23 cellular contexts compared by ENCODE assay signal in the genomic region with DNA sequence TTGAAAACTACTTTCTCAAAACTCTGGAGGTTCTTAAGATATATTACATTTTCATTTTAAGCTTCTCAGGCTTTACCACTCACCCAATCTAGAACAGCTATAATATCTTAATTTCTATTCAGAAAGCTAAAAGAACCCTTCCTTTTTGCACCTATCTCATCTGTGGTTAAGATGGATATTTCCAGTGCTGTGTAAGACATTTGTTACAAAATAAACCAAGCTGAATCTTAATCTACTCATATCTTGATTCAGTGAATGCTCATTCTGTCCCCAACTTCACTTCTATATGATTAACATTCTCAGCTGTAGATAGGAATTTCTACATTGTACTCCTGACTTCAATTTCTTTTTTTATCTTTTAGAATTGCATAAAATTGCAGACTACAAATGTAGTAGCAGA. TPM values are rescaled to one million over a fixed set of nuclear protein-coding genes. Genes with fewer than 3 reads are reported as not detected.
DNase-seq lines count a peak whose midpoint lies in the region; ATAC-seq, FAIRE-seq and TF ChIP-seq lines count a peak whose summit lies in the region.
"Had no signal": no experiment of that assay in that cellular context is flagged by ENCODE, and none has a peak within 500 bp of the region (broad histone marks: within the 10 kb centered on the region; RNA-seq: fewer than 3 reads in every experiment).

No MANE protein-coding gene starts in this region.

- peak overlapping the region; percentile 81 for H3K4me2 ChIP-seq in OCI-LY7 (ENCODE audit: low read length)
- no peak overlapping the region for H3K4me2 ChIP-seq in GM12878 (ENCODE audit: control insufficient read depth, insufficient read depth)

- no peak overlapping the region for H3K4me3 Mint-ChIP-seq in activated naive CD8-positive, alpha-beta T cell
- no peak overlapping the region for H3K4me3 Mint-ChIP-seq in activated naive CD8-positive, alpha-beta T cell treated with anti-CD3 and anti-CD28 coated beads for 36 hours
- H3K4me3 Mint-ChIP-seq: stimulated activated naive B cell treated with anti-CD40 and anti-IgM and Interleukin-4, amounts not matched to agents 10 μg/mL and 1 μg/mL and 100 μg/mL, for 72 hours; T-helper 17 cell had no signal

- H3K4me3 ChIP-seq in OCI-LY7 (ENCODE audit: low read depth, low read length, poor library complexity, severe bottlenecking) (peak overlapping the region; percentile 53), GM12878 (no peak overlapping the region)
- H3K4me3 ChIP-seq: K562, thyroid gland had no signal

- POLR2A ChIA-PET in OCI-LY7 (lab: Charles Lee) = interaction anchor here (0.7 to 7.0 kb wide), 11 partner anchors 8 to 102 kb away, joined by 3 to 99 read pairs (median 4); a partner anchor contains a TSS
- POLR2A ChIA-PET in GM12878 (lab: Charles Lee) = interaction anchor here (0.8 to 1.0 kb wide), 2 partner anchors 15 to 18 kb away, joined by 5 read pairs; a partner anchor contains a TSS

- H2AFZ ChIP-seq in OCI-LY7 (ENCODE audit: low read length) (no peak overlapping the region), GM12878 (ENCODE audit: control insufficient read depth, low read depth, low read length) (no peak overlapping the region)

- intact Hi-C loops in OCI-LY7 (cut with micrococcal nuclease; ENCODE audit: unreplicated experiment) = loop anchor here (1.0 to 5.0 kb wide), 2 partner anchors 8 to 99 kb away; no protein-coding TSS in a partner anchor
- intact Hi-C loops in GM12878 (cut with micrococcal nuclease; ENCODE audit: unreplicated experiment) = loop anchor here (2.0 kb wide), 1 partner anchor 13 kb away; no protein-coding TSS in a partner anchor

- H3K9me2 ChIP-seq in OCI-LY7 (ENCODE audit: insufficient read depth, low read length) = no peaks in the 10 kb centered on the region

- peaks cover 99% of the 10 kb centered on the region for H3K79me2 ChIP-seq in OCI-LY7 (ENCODE audit: insufficient read depth, low read depth, low read length)
- H3K79me2 ChIP-seq in GM12878 (ENCODE audit: control insufficient read depth, insufficient read depth, low read length) = peaks cover 71% of the 10 kb centered on the region

- peaks cover 4% of the 10 kb centered on the region for H3K36me3 Mint-ChIP-seq in activated naive CD8-positive, alpha-beta T cell
- peaks cover 7% of the 10 kb centered on the region for H3K36me3 Mint-ChIP-seq in activated naive CD8-positive, alpha-beta T cell treated with anti-CD3 and anti-CD28 coated beads for 36 hours

- peak; percentile 21; the same call in 2 of the 3 replicates for ATAC-seq in GM12878
- ATAC-seq in stimulated activated naive CD8-positive, alpha-beta T cell treated with anti-CD3 and anti-CD28 coated beads, Interleukin-15, Interleukin-2, amounts not matched to agents 100 U/mL and 50 U/mL, for 24 hours = peak; percentile 32
- ATAC-seq: right cardiac atrium; stimulated activated naive B cell treated with anti-CD40 and anti-IgM and Interleukin-4, amounts not matched to agents 10 μg/mL and 1 μg/mL and 100 μg/mL, for 72 hours; T-helper 17 cell had no signal

- peaks cover 20% of the 10 kb centered on the region for H3K36me3 ChIP-seq in OCI-LY7 (ENCODE audit: insufficient read depth, low read length)
- no peaks in the 10 kb centered on the region for H3K36me3 ChIP-seq in GM12878 (ENCODE audit: control insufficient read depth in 2 of 2, insufficient read depth in 2 of 2, low read length in 1 of 2)
- H3K36me3 ChIP-seq: thyroid gland had no signal

- H4K20me1 ChIP-seq in OCI-LY7 (ENCODE audit: insufficient read depth, low read length) = no peaks in the 10 kb centered on the region
- no peaks in the 10 kb centered on the region for H4K20me1 ChIP-seq in GM12878 (ENCODE audit: control insufficient read depth, insufficient read depth)

- no peaks in the 10 kb centered on the region for H3K27me3 ChIP-seq in GM12878 (replicated peaks in 1 of 2; ENCODE audit: control insufficient read depth in 2 of 2, insufficient read depth in 2 of 2, low read length in 1 of 2)
- H3K27me3 ChIP-seq: foreskin keratinocyte, thyroid gland had no signal

- TF ChIP-seq POLR2A in GM12878 (IDR thresholded peaks at IDR 0.05; ENCODE audit: low read depth, low read length) = no peak

- peak overlapping the region; percentile 29 for H3K27ac Mint-ChIP-seq in activated naive CD8-positive, alpha-beta T cell
- no peak overlapping the region for H3K27ac Mint-ChIP-seq in activated naive CD8-positive, alpha-beta T cell treated with anti-CD3 and anti-CD28 coated beads for 36 hours
- H3K27ac Mint-ChIP-seq: stimulated activated naive B cell treated with anti-CD40 and anti-IgM and Interleukin-4, amounts not matched to agents 10 μg/mL and 1 μg/mL and 100 μg/mL, for 72 hours had no signal

- no peak for DNase-seq in activated naive CD8-positive, alpha-beta T cell treated with anti-CD3 and anti-CD28 coated beads for 36 hours
- no peak for DNase-seq in OCI-LY7 (ENCODE audit: low spot score)
- DNase-seq in GM12878 (ENCODE audit: low read depth, low spot score) = no peak
- no peak for DNase-seq in stimulated activated naive CD8-positive, alpha-beta T cell treated with anti-CD3 and anti-CD28 coated beads, Interleukin-15, Interleukin-2, amounts not matched to agents 100 U/mL and 50 U/mL, for 24 hours
- DNase-seq in SIG-M5 treated with dmso at 0.1 percent for 504 hours (lab: John Stamatoyannopoulos, UW; ENCODE audit: unreplicated experiment) = no peak
- DNase-seq in NK-92 (lab: John Stamatoyannopoulos, UW; ENCODE audit: unreplicated experiment) = no peak
- no peak for DNase-seq in GM13976 (ENCODE audit: low spot score)
- DNase-seq: ACHN; activated CD8-positive, alpha-beta memory T cell treated with anti-CD3 and anti-CD28 coated beads, Interleukin-2, amount 50 U/mL, for 4 hours; activated gamma-delta T cell treated with Interleukin-2 at 50 U/mL for 16 hours; cortex of kidney; hippocampal formation; NCI-H2029 treated with DMSO at 0.1 percent for 48 hours; NCI-H526; right cardiac atrium; SHP77 treated with DMSO at 0.1 percent for 48 hours; stimulated activated CD4-positive, alpha-beta T cell treated with anti-CD3 and anti-CD28 coated beads, Interleukin-15, amount 100 ng/mL, for 24 hours; stimulated activated naive B cell treated with anti-CD40 and anti-IgM and Interleukin-4, amounts not matched to agents 10 μg/mL and 1 μg/mL and 100 μg/mL, for 72 hours; T-helper 17 cell; thyroid gland had no signal

- no peak for TF ChIP-seq EP300 in GM12878 (IDR thresholded peaks at IDR 0.05; ENCODE audit: borderline replicate concordance in 1 of 2, control insufficient read depth in 1 of 2, low read depth in 2 of 2, low read length in 2 of 2)

- CTCF ChIA-PET in OCI-LY7 (lab: Charles Lee; ENCODE audit: unreplicated experiment) = interaction anchor here (1.4 kb wide), 1 partner anchor 16 kb away, joined by 4 read pairs; a partner anchor contains a TSS
- CTCF ChIA-PET in GM12878 (lab: Yijun Ruan, JAX) = interaction anchor here (0.9 to 2.5 kb wide), 6 partner anchors 9 to 384 kb away, joined by 3 to 10 read pairs (median 6); a partner anchor contains a TSS

- no peak for TF ChIP-seq RAD21 in GM12878 (IDR thresholded peaks at IDR 0.05; ENCODE audit: insufficient read depth, low read depth, low read length)

- TF ChIP-seq CTCF in OCI-LY7 (conservative IDR thresholded peaks at IDR 0.05; ENCODE audit: low read length) (no peak), GM12878 (IDR thresholded peaks at IDR 0.05 in 2 of 3, conservative IDR thresholded peaks at IDR 0.05 in 1 of 3; ENCODE audit: control insufficient read depth in 2 of 3, extremely low read depth in 1 of 3, insufficient read depth in 1 of 3, low read depth in 3 of 3, low read length in 3 of 3) (no peak), GM13976 (IDR thresholded peaks at IDR 0.05; ENCODE audit: borderline replicate concordance, control extremely low read depth, extremely low read depth, insufficient read depth, missing control alignments) (no peak)

- H3K9me3 Mint-ChIP-seq in activated naive CD8-positive, alpha-beta T cell (ENCODE audit: low read depth) = no peaks in the 10 kb centered on the region
- H3K9me3 Mint-ChIP-seq in activated naive CD8-positive, alpha-beta T cell treated with anti-CD3 and anti-CD28 coated beads for 36 hours = no peaks in the 10 kb centered on the region

- peak overlapping the region; percentile 99 for H3K27ac ChIP-seq in OCI-LY7 (ENCODE audit: low read depth, low read length, poor library complexity, severe bottlenecking)
- H3K27ac ChIP-seq in GM12878 (ENCODE audit: control insufficient read depth, insufficient read depth) = no peak overlapping the region
- H3K27ac ChIP-seq: foreskin keratinocyte, thyroid gland had no signal

- H3K9me3 ChIP-seq in OCI-LY7 (ENCODE audit: low read length) = peaks cover 9% of the 10 kb centered on the region; the same call in 1 of the 2 replicates
- H3K9me3 ChIP-seq in GM12878 (replicated peaks; ENCODE audit: control insufficient read depth, insufficient read depth, low read length) = no peaks in the 10 kb centered on the region; the same call in 2 of the 3 replicates
- H3K9me3 ChIP-seq: thyroid gland had no signal

- SMC1A ChIA-PET in GM12878 (lab: Charles Lee; ENCODE audit: uncharacterized antibody, unreplicated experiment) = interaction anchor here (0.6 to 2.9 kb wide), 12 partner anchors 8 to 549 kb away, joined by 3 to 15 read pairs (median 4); a partner anchor contains a TSS

- H3K9ac ChIP-seq in GM12878 (ENCODE audit: control insufficient read depth, insufficient read depth, low read length) = no peak overlapping the region

- BruUV-seq in OCI-LY7 (replicated peaks; lab: Mats Ljungman, UMichigan) = no TSS peak
- no TSS peak for BruUV-seq in GM12878 (replicated peaks; lab: Mats Ljungman, UMichigan)

- RAD21 ChIA-PET in GM12878 (lab: Charles Lee; ENCODE audit: unreplicated experiment) = interaction anchor here (0.8 to 3.2 kb wide), 4 partner anchors 8 to 20 kb away, joined by 4 to 22 read pairs (median 4); a partner anchor contains a TSS

- H3K27me3 Mint-ChIP-seq in activated naive CD8-positive, alpha-beta T cell = no peaks in the 10 kb centered on the region
- no peaks in the 10 kb centered on the region for H3K27me3 Mint-ChIP-seq in activated naive CD8-positive, alpha-beta T cell treated with anti-CD3 and anti-CD28 coated beads for 36 hours
- H3K27me3 Mint-ChIP-seq: stimulated activated naive B cell treated with anti-CD40 and anti-IgM and Interleukin-4, amounts not matched to agents 10 μg/mL and 1 μg/mL and 100 μg/mL, for 72 hours; T-helper 17 cell had no signal

- FAIRE-seq in GM12878 (lab: Jason Lieb, UNC) = no peak
- FAIRE-seq: K562 had no signal

- H3K4me1 Mint-ChIP-seq in activated naive CD8-positive, alpha-beta T cell (ENCODE audit: low read depth) = peaks cover 69% of the 10 kb centered on the region
- H3K4me1 Mint-ChIP-seq in activated naive CD8-positive, alpha-beta T cell treated with anti-CD3 and anti-CD28 coated beads for 36 hours = peaks cover 57% of the 10 kb centered on the region

- H3K4me1 ChIP-seq in OCI-LY7 (ENCODE audit: insufficient read depth, low read length, poor library complexity, severe bottlenecking) (peaks cover 91% of the 10 kb centered on the region), GM12878 (ENCODE audit: control insufficient read depth, insufficient read depth, low read length) (peaks cover 41% of the 10 kb centered on the region)
- H3K4me1 ChIP-seq: thyroid gland had no signal

- in situ Hi-C loops in GM12878 (cut with MboI) (no loop called here), GM13976 (cut with MboI; ENCODE audit: low sequenced_read_pairs, unreplicated experiment) (no loop called here)

RNA-seq across cellular contexts. Expression of a gene that starts 15.0 kb away (rescaled TPM):
- 10 to 100 TPM; 14.8 to 15.5 TPM for total RNA-seq in activated naive CD8-positive, alpha-beta T cell treated with anti-CD3 and anti-CD28 coated beads for 36 hours
- 28.3 and 31.0 TPM in 2 replicates for total RNA-seq in OCI-LY7 (2014; rRNA removed; shearing (Covaris generic))
- total RNA-seq in OCI-LY7 (2022) (47.7 and 51.8 TPM in 2 replicates), GM12878 (2014; rRNA removed) (16.6 and 19.1 TPM in 2 replicates), GM12878 (2014; rRNA removed; fragmentation: Illumina TruSeq; extraction: Trizol) (15.7 and 16.0 TPM in 2 replicates), GM12878 (2021) (16.8 and 17.4 TPM in 2 replicates)
- 12.8 and 13.9 TPM in 2 replicates for total RNA-seq in GM12878 (2013; cell fraction: nucleolus; rRNA removed)
- 4.4 TPM for polyA plus RNA-seq in GM12878 (2011; ENCODE audit: low read depth)
- polyA plus RNA-seq in GM12878 (2011; rRNA removed) (16.5 and 18.4 TPM in 2 replicates), GM12878 (2014; fragmentation: Illumina TruSeq; extraction: Trizol) (12.3 and 14.7 TPM in 2 replicates), GM12878 (2014; fragmentation: Nextera tagmentation; extraction: Ambion mirVana) (1 to 10 TPM; 3.5 to 6.9 TPM), GM12878 (2014; rRNA removed) (13.5 and 17.6 TPM in 2 replicates), GM12878 (2016; fragmentation: Nextera tagmentation; extraction: Ambion mirVana) (10 to 100 TPM; 20.0 to 21.4 TPM)
- polyA plus RNA-seq in GM12878 (2011; cell fraction: cytosol; rRNA removed) = 10.3 and 11.2 TPM in 2 replicates
- 5.7 and 7.6 TPM in 2 replicates for polyA plus RNA-seq in GM12878 (2011; cell fraction: nucleus; rRNA removed)
- polyA plus RNA-seq in GM12878 (2012) = 6.0 and 9.8 TPM in 2 replicates
- 21.9 and 39.4 TPM in 2 replicates for polyA minus RNA-seq in GM12878 (2011; rRNA and poly(A)+ RNA removed)
- 9.6 and 10.4 TPM in 2 replicates for polyA minus RNA-seq in GM12878 (2011; cell fraction: cytosol; rRNA and poly(A)+ RNA removed)
- 6.4 and 8.9 TPM in 2 replicates for polyA minus RNA-seq in GM12878 (2011; cell fraction: nucleus; rRNA and poly(A)+ RNA removed)

RNA-seq across cellular contexts. Expression of a gene that starts 15.5 kb away (rescaled TPM):
- 10 to 100 TPM; 13.1 to 13.2 TPM for total RNA-seq in activated naive CD8-positive, alpha-beta T cell treated with anti-CD3 and anti-CD28 coated beads for 36 hours
- total RNA-seq in OCI-LY7 (2014; rRNA removed; shearing (Covaris generic)) = 5.6 and 8.7 TPM in 2 replicates
- total RNA-seq in OCI-LY7 (2022) = 12.1 and 14.2 TPM in 2 replicates
- 12.3 and 13.7 TPM in 2 replicates for total RNA-seq in GM12878 (2013; cell fraction: nucleolus; rRNA removed)
- total RNA-seq in GM12878 (2014; rRNA removed) = 11.7 and 13.4 TPM in 2 replicates
- total RNA-seq in GM12878 (2014; rRNA removed; fragmentation: Illumina TruSeq; extraction: Trizol) = 22.0 and 22.5 TPM in 2 replicates
- 9.0 and 9.1 TPM in 2 replicates for total RNA-seq in GM12878 (2021)
- polyA plus RNA-seq in GM12878 (2011; ENCODE audit: low read depth) = 7.8 TPM
- polyA plus RNA-seq in GM12878 (2011; rRNA removed) = 15.2 and 19.4 TPM in 2 replicates
- 9.1 and 9.5 TPM in 2 replicates for polyA plus RNA-seq in GM12878 (2011; cell fraction: cytosol; rRNA removed)
- polyA plus RNA-seq in GM12878 (2011; cell fraction: nucleus; rRNA removed) = 5.0 and 5.6 TPM in 2 replicates
- polyA plus RNA-seq in GM12878 (2012) = 9.8 and 11.8 TPM in 2 replicates
- polyA plus RNA-seq in GM12878 (2014; fragmentation: Illumina TruSeq; extraction: Trizol) = 22.6 and 30.2 TPM in 2 replicates
- polyA plus RNA-seq in GM12878 (2014; fragmentation: Nextera tagmentation; extraction: Ambion mirVana) = 10 to 100 TPM; 16.6 to 16.7 TPM
- polyA plus RNA-seq in GM12878 (2014; rRNA removed) = 14.7 and 16.3 TPM in 2 replicates
- polyA plus RNA-seq in GM12878 (2016; fragmentation: Nextera tagmentation; extraction: Ambion mirVana) = 10 to 100 TPM; 16.2 to 16.6 TPM
- 5.6 and 5.9 TPM in 2 replicates for polyA minus RNA-seq in GM12878 (2011; rRNA and poly(A)+ RNA removed)
- 4.4 and 6.0 TPM in 2 replicates for polyA minus RNA-seq in GM12878 (2011; cell fraction: cytosol; rRNA and poly(A)+ RNA removed)
- polyA minus RNA-seq in GM12878 (2011; cell fraction: nucleus; rRNA and poly(A)+ RNA removed) = 6.5 and 12.8 TPM in 2 replicates
